Comparison of ENCODE assay signal across 16 cellular contexts in genomic region chr10:104043854-104044253, GRCh38. TPM values are rescaled to one million over a fixed set of nuclear protein-coding genes. Genes with fewer than 3 reads are reported as not detected.
DNase-seq lines count a peak whose midpoint lies in the region; ATAC-seq, FAIRE-seq and TF ChIP-seq lines count a peak whose summit lies in the region.
"Had no signal": no experiment of that assay in that cellular context is flagged by ENCODE, and none has a peak within 500 bp of the region (broad histone marks: within the 10 kb centered on the region; RNA-seq: fewer than 3 reads in every experiment).

No MANE protein-coding gene starts in this region.

- H3K9me3 ChIP-seq in BLaER1 treated with 17β-estradiol and CSF1 and Interleukin-3, amounts not matched to agents 10 nM and 100 nM (replicated peaks in 1 of 11), result no peaks in the 10 kb centered on the region
- H3K9me3 ChIP-seq: A549, BE2C had no signal

- H3K4me1 ChIP-seq in BLaER1 treated with 17β-estradiol and CSF1 and Interleukin-3, amounts not matched to agents 10 nM and 100 nM, result peaks cover 0 to 11% (median 8%) of the 10 kb centered on the region in 10 experiments; a peak in 8 of 20 replicates
- H3K4me1 ChIP-seq: BE2C had no signal

- no peak for ATAC-seq in stimulated activated effector memory CD8-positive, alpha-beta T cell treated with anti-CD3 and anti-CD28 coated beads, Interleukin-12 subunit alpha, Interleukin-12 subunit beta, amount 100 ng/mL, for 72 hours
- ATAC-seq: A549, GM23338, HepG2 had no signal

- H3K4me1 Mint-ChIP-seq in stimulated activated effector memory CD8-positive, alpha-beta T cell treated with anti-CD3 and anti-CD28 coated beads, Interleukin-12 subunit alpha, Interleukin-12 subunit beta, amount 100 ng/mL, for 72 hours, result no peaks in the 10 kb centered on the region
- H3K4me1 Mint-ChIP-seq in activated naive CD4-positive, alpha-beta T cell treated with anti-CD3 and anti-CD28 coated beads, Interleukin-2, amount 10 ng/mL, durations not matched to agents 7 days and 5 days, result no peaks in the 10 kb centered on the region

- H3K36me3 Mint-ChIP-seq in stimulated activated effector memory CD8-positive, alpha-beta T cell treated with anti-CD3 and anti-CD28 coated beads, Interleukin-12 subunit alpha, Interleukin-12 subunit beta, amount 100 ng/mL, for 72 hours, result no peaks in the 10 kb centered on the region
- no peaks in the 10 kb centered on the region for H3K36me3 Mint-ChIP-seq in activated naive CD4-positive, alpha-beta T cell treated with anti-CD3 and anti-CD28 coated beads, Interleukin-2, amount 10 ng/mL, durations not matched to agents 7 days and 5 days
- H3K36me3 Mint-ChIP-seq: CD4-positive, CD25-positive, alpha-beta regulatory T cell had no signal

- H3K4me3 ChIP-seq in BLaER1 treated with 17β-estradiol and CSF1 and Interleukin-3, amounts not matched to agents 10 nM and 100 nM, result no peak overlapping the region
- no peak overlapping the region for H3K4me3 ChIP-seq in bronchial epithelial cell (ENCODE audit: low read depth, low read length)
- H3K4me3 ChIP-seq: A549, GM23338 had no signal

- TF ChIP-seq CTCF in GM13976 (IDR thresholded peaks at IDR 0.05; ENCODE audit: borderline replicate concordance, control extremely low read depth, extremely low read depth, insufficient read depth, missing control alignments), result no peak
- no peak for TF ChIP-seq CTCF in bronchial epithelial cell (IDR thresholded peaks at IDR 0.05; ENCODE audit: insufficient read depth, low read length, severe bottlenecking)

- no peak overlapping the region for H3K27ac ChIP-seq in BLaER1 treated with 17β-estradiol and CSF1 and Interleukin-3, amounts not matched to agents 10 nM and 100 nM
- H3K27ac ChIP-seq: A549 had no signal

- CTCF ChIA-PET in activated naive CD4-positive, alpha-beta T cell treated with anti-CD3 and anti-CD28 coated beads, Interleukin-2, amount 10 ng/mL, durations not matched to agents 7 days and 5 days (lab: Charles Lee), result no interaction called here

- H3K27me3 ChIP-seq in BLaER1 treated with 17β-estradiol and CSF1 and Interleukin-3, amounts not matched to agents 10 nM and 100 nM, result no peaks in the 10 kb centered on the region
- H3K27me3 ChIP-seq in bronchial epithelial cell (ENCODE audit: control insufficient read depth, insufficient read depth, low read length), result no peaks in the 10 kb centered on the region
- H3K27me3 ChIP-seq: BE2C had no signal

- H3K9ac ChIP-seq in BLaER1 treated with 17β-estradiol and CSF1 and Interleukin-3, amounts not matched to agents 10 nM and 100 nM, result no peak overlapping the region

- H3K4me2 ChIP-seq in BLaER1 treated with 17β-estradiol and CSF1 and Interleukin-3, amounts not matched to agents 10 nM and 100 nM, result peak overlapping the region in 8 of 11 experiments; percentile 6 to 36 (median 12); a peak in 7 of 22 replicates
- H3K4me2 ChIP-seq: A549, GM23338 had no signal

- peak; percentile 6 for DNase-seq in GM13976 (ENCODE audit: low spot score)
- DNase-seq in bronchial epithelial cell (ENCODE audit: low read depth), result no peak
- no peak for DNase-seq in stimulated activated effector memory CD8-positive, alpha-beta T cell treated with anti-CD3 and anti-CD28 coated beads, Interleukin-12 subunit alpha, Interleukin-12 subunit beta, amount 100 ng/mL, for 72 hours (ENCODE audit: low spot score in 2 of 2)
- no peak for DNase-seq in GM12891 (ENCODE audit: insufficient read length, low spot score)
- DNase-seq in activated naive CD4-positive, alpha-beta T cell treated with anti-CD3 and anti-CD28 coated beads, Interleukin-2, amount 10 ng/mL, durations not matched to agents 7 days and 5 days, result no peak
- DNase-seq in NCI-H1930 (lab: John Stamatoyannopoulos, UW), result no peak
- DNase-seq: BE2C; CD4-positive, CD25-positive, alpha-beta regulatory T cell; DMS53; GF-D8; H7 had no signal

- H3K9me3 Mint-ChIP-seq in stimulated activated effector memory CD8-positive, alpha-beta T cell treated with anti-CD3 and anti-CD28 coated beads, Interleukin-12 subunit alpha, Interleukin-12 subunit beta, amount 100 ng/mL, for 72 hours, result no peaks in the 10 kb centered on the region
- H3K9me3 Mint-ChIP-seq in activated naive CD4-positive, alpha-beta T cell treated with anti-CD3 and anti-CD28 coated beads, Interleukin-2, amount 10 ng/mL, durations not matched to agents 7 days and 5 days, result no peaks in the 10 kb centered on the region
- H3K9me3 Mint-ChIP-seq: CD4-positive, CD25-positive, alpha-beta regulatory T cell; GM23338 had no signal

- peaks cover 50% of the 10 kb centered on the region for H3K27me3 Mint-ChIP-seq in activated naive CD4-positive, alpha-beta T cell treated with anti-CD3 and anti-CD28 coated beads, Interleukin-2, amount 10 ng/mL, durations not matched to agents 7 days and 5 days

- TF ChIP-seq POLR2A in GM12891 (IDR thresholded peaks at IDR 0.05; ENCODE audit: low read depth, low read length), result no peak

- H4K20me1 ChIP-seq in BLaER1 treated with 17β-estradiol and CSF1 and Interleukin-3, amounts not matched to agents 10 nM and 100 nM, result no peaks in the 10 kb centered on the region

- in situ Hi-C loops in GM13976 (cut with MboI; ENCODE audit: low sequenced_read_pairs, unreplicated experiment), result no loop called here

- no peak overlapping the region for H3K4me3 Mint-ChIP-seq in stimulated activated effector memory CD8-positive, alpha-beta T cell treated with anti-CD3 and anti-CD28 coated beads, Interleukin-12 subunit alpha, Interleukin-12 subunit beta, amount 100 ng/mL, for 72 hours
- no peak overlapping the region for H3K4me3 Mint-ChIP-seq in activated naive CD4-positive, alpha-beta T cell treated with anti-CD3 and anti-CD28 coated beads, Interleukin-2, amount 10 ng/mL, durations not matched to agents 7 days and 5 days
- H3K4me3 Mint-ChIP-seq: CD4-positive, CD25-positive, alpha-beta regulatory T cell; GM23338 had no signal

- FAIRE-seq in bronchial epithelial cell (lab: Jason Lieb, UNC) (peak; percentile 23), GM12891 (lab: Jason Lieb, UNC) (no peak)
- FAIRE-seq: A549, HepG2 had no signal

- H3K27ac Mint-ChIP-seq in stimulated activated effector memory CD8-positive, alpha-beta T cell treated with anti-CD3 and anti-CD28 coated beads, Interleukin-12 subunit alpha, Interleukin-12 subunit beta, amount 100 ng/mL, for 72 hours, result peak overlapping the region; percentile 64
- no peak overlapping the region for H3K27ac Mint-ChIP-seq in activated naive CD4-positive, alpha-beta T cell treated with anti-CD3 and anti-CD28 coated beads, Interleukin-2, amount 10 ng/mL, durations not matched to agents 7 days and 5 days
- H3K27ac Mint-ChIP-seq: CD4-positive, CD25-positive, alpha-beta regulatory T cell; GM23338 had no signal

- H3K36me3 ChIP-seq in BLaER1 treated with 17β-estradiol and CSF1 and Interleukin-3, amounts not matched to agents 10 nM and 100 nM, result no peaks in the 10 kb centered on the region
- H3K36me3 ChIP-seq in bronchial epithelial cell (ENCODE audit: control insufficient read depth, insufficient read depth, low read length), result peaks cover 64% of the 10 kb centered on the region
- H3K36me3 ChIP-seq: BE2C had no signal

TF ChIP-seq in GM12891, 5 proteins besides CTCF, POLR2A, EP300 and RAD21:
- TF ChIP-seq TAF1 (IDR thresholded peaks at IDR 0.05; ENCODE audit: low read depth, low read length) (no peak), PAX5 (IDR thresholded peaks at IDR 0.05; ENCODE audit: insufficient read depth, low read length, severe bottlenecking) (no peak), POU2F2 (IDR thresholded peaks at IDR 0.05; ENCODE audit: low read depth, low read length) (no peak), POLR2AphosphoS5 (IDR thresholded peaks at IDR 0.05; ENCODE audit: low read depth, low read length) (no peak), SPI1 (IDR thresholded peaks at IDR 0.05; ENCODE audit: low read depth, low read length) (no peak)

RNA-seq across cellular contexts. Expression of gene COL17A1, which starts 41.8 kb away (rescaled TPM):
- 594 and 626 TPM in 2 replicates for total RNA-seq in bronchial epithelial cell
- not detected for polyA plus RNA-seq in GM12891 (2012; ENCODE audit: low read depth, missing spikeins)
- total RNA-seq: CD4-positive, CD25-positive, alpha-beta regulatory T cell; HepG2 had no signal
- polyA plus RNA-seq: AG04450 had no signal
